9 cellular contexts compared by ENCODE assay signal in the genomic region with DNA sequence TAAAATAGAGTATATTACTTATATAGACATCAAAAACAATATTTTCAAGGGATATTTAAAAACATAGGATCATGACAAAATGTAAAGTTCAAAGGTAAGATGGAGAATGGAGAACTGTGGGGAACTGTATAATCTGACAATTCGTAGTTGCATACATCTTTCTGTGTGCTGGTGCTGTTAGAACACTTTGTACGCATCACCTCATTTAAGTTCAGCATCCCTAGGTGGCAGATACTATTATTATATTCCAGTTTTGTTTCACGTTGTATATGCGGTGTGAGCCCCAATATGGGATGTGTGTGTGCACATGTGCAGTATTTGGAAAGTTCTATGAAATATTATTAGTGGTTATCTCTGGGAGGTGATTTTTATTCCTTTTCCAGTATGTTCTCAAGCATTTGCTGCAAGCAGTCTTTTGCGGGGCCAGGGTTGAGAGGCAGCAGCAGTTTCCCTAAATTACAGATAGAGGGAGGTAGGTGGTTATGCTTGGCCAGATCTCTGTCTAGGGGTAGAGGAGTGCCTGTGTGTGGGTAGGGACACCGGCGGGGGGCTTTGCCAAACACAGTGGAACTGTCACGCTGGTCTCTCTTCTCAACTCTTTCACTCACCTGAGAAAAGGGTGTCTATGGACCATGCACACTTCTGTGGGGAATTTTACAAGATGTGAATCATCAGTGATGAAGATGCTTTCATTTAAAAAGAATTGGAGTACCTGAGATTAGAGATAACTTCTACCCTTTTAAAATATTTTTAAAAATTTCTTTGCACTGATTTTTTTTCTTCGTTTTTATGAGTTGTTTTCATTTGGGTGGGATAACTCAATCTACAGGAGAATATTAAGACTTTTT. TPM values are rescaled to one million over a fixed set of nuclear protein-coding genes. Genes with fewer than 3 reads are reported as not detected.
DNase-seq lines count a peak whose midpoint lies in the region; ATAC-seq and TF ChIP-seq lines count a peak whose summit lies in the region.
"Had no signal": no experiment of that assay in that cellular context is flagged by ENCODE, and none has a peak within 500 bp of the region (broad histone marks: within the 10 kb centered on the region; RNA-seq: fewer than 3 reads in every experiment).

No MANE protein-coding gene starts in this region.

- H3K27ac Mint-ChIP-seq in stimulated activated effector memory CD8-positive, alpha-beta T cell treated with anti-CD3 and anti-CD28 coated beads, Interleukin-12 subunit alpha, Interleukin-12 subunit beta, amount 100 ng/mL, for 72 hours = no peak overlapping the region
- H3K27ac Mint-ChIP-seq: T-helper 1 cell treated with Interleukin-12 subunit alpha and Interleukin-12 subunit beta and Interleukin-4 antibody, amounts not matched to agents 30 μg/mL and 1 μg/mL, for 36 hours had no signal

- TF ChIP-seq CTCF in hepatocyte (IDR thresholded peaks at IDR 0.05; ENCODE audit: poor library complexity) = peak; percentile 48

- no peaks in the 10 kb centered on the region for H3K79me2 ChIP-seq in hepatocyte

- no peak overlapping the region for H2AFZ ChIP-seq in hepatocyte

- no peaks in the 10 kb centered on the region for H3K36me3 ChIP-seq in HAP-1 (replicated peaks)
- no peaks in the 10 kb centered on the region for H3K36me3 ChIP-seq in hepatocyte (replicated peaks; ENCODE audit: insufficient read depth, low read depth)

- H3K9me3 ChIP-seq in HAP-1 = no peaks in the 10 kb centered on the region
- H3K9me3 ChIP-seq in hepatocyte (ENCODE audit: low read depth) = no peaks in the 10 kb centered on the region

- no peak overlapping the region for H3K27ac ChIP-seq in hepatocyte

- H3K36me3 Mint-ChIP-seq in stimulated activated effector memory CD8-positive, alpha-beta T cell treated with anti-CD3 and anti-CD28 coated beads, Interleukin-12 subunit alpha, Interleukin-12 subunit beta, amount 100 ng/mL, for 72 hours = no peaks in the 10 kb centered on the region

- no peaks in the 10 kb centered on the region for H3K9me3 Mint-ChIP-seq in stimulated activated effector memory CD8-positive, alpha-beta T cell treated with anti-CD3 and anti-CD28 coated beads, Interleukin-12 subunit alpha, Interleukin-12 subunit beta, amount 100 ng/mL, for 72 hours
- H3K9me3 Mint-ChIP-seq: T-helper 1 cell treated with Interleukin-12 subunit alpha and Interleukin-12 subunit beta and Interleukin-4 antibody, amounts not matched to agents 30 μg/mL and 1 μg/mL, for 36 hours had no signal

- no peak overlapping the region for H3K4me2 ChIP-seq in hepatocyte

- no peaks in the 10 kb centered on the region for H3K27me3 ChIP-seq in HAP-1 (ENCODE audit: low read depth)
- H3K27me3 ChIP-seq in hepatocyte = no peaks in the 10 kb centered on the region

- in situ Hi-C loops in HAP-1 (cut with MboI; ENCODE audit: low sequenced_read_pairs) = loop anchor here (25.0 kb wide), 1 partner anchor 358 kb away; no protein-coding TSS in a partner anchor

- H3K4me3 ChIP-seq in HAP-1 (no peak overlapping the region), hepatocyte (no peak overlapping the region)

- WGBS in hepatocyte (ENCODE audit: low lambda C conversion rate, missing lambda C conversion rate) = 47% methylated on average over 9 of the region's 9 CpGs

- H3K4me1 ChIP-seq in HAP-1 (no peaks in the 10 kb centered on the region), hepatocyte (ENCODE audit: insufficient read depth) (peaks cover 8% of the 10 kb centered on the region)

- peak; percentile 87 for ATAC-seq in stimulated activated effector memory CD8-positive, alpha-beta T cell treated with anti-CD3 and anti-CD28 coated beads, Interleukin-12 subunit alpha, Interleukin-12 subunit beta, amount 100 ng/mL, for 72 hours

- H4K20me1 ChIP-seq in hepatocyte (ENCODE audit: insufficient read depth, poor library complexity, severe bottlenecking) = no peaks in the 10 kb centered on the region

- peaks cover 12% of the 10 kb centered on the region for H3K4me1 Mint-ChIP-seq in stimulated activated effector memory CD8-positive, alpha-beta T cell treated with anti-CD3 and anti-CD28 coated beads, Interleukin-12 subunit alpha, Interleukin-12 subunit beta, amount 100 ng/mL, for 72 hours

- DNase-seq in EH (ENCODE audit: low read depth) (peak; percentile 49), HAP-1 (ENCODE audit: low spot score in 2 of 2) (peak; percentile 13 to 37), NCI-H748 treated with DMSO at 0.1 percent for 48 hours (lab: John Stamatoyannopoulos, UW) (peak; percentile 34), hepatocyte (ENCODE audit: low spot score) (peak; percentile 29), NCI-H1417 treated with DMSO at 0.1 percent for 48 hours (lab: John Stamatoyannopoulos, UW) (no peak), NCI-H146 (lab: John Stamatoyannopoulos, UW) (no peak)
- DNase-seq in activated gamma-delta T cell treated with anti-CD3 and anti-CD28 coated beads, Interleukin-2, amount 50 U/mL, for 16 hours (ENCODE audit: low read depth) = peak; percentile 12
- DNase-seq in stimulated activated effector memory CD8-positive, alpha-beta T cell treated with anti-CD3 and anti-CD28 coated beads, Interleukin-12 subunit alpha, Interleukin-12 subunit beta, amount 100 ng/mL, for 72 hours (ENCODE audit: low spot score in 2 of 2) = peak in 1 of 2 donors; percentile 67

- no peaks in the 10 kb centered on the region for H3K9me2 ChIP-seq in hepatocyte (replicated peaks; ENCODE audit: insufficient read depth)

- no peak overlapping the region for H3K4me3 Mint-ChIP-seq in stimulated activated effector memory CD8-positive, alpha-beta T cell treated with anti-CD3 and anti-CD28 coated beads, Interleukin-12 subunit alpha, Interleukin-12 subunit beta, amount 100 ng/mL, for 72 hours
- H3K4me3 Mint-ChIP-seq: T-helper 1 cell treated with Interleukin-12 subunit alpha and Interleukin-12 subunit beta and Interleukin-4 antibody, amounts not matched to agents 30 μg/mL and 1 μg/mL, for 36 hours had no signal

RNA-seq across cellular contexts. Expression of gene ALOX5AP, which starts 55.6 kb away (rescaled TPM):
- total RNA-seq in hepatocyte = 3.3 and 7.5 TPM in 2 replicates
- 10.1 and 17.2 TPM in 2 replicates for polyA plus RNA-seq in hepatocyte

Comparison
In these comparisons a context has a peak if more than half of its experiments do, and no peak if none do; other contexts are left out.
1. DNase-seq: peak in EH (single experiment), HAP-1 (2 of 2), NCI-H748 treated with DMSO at 0.1 percent for 48 hours (single experiment), activated gamma-delta T cell treated with anti-CD3 and anti-CD28 coated beads, Interleukin-2, amount 50 U/mL, for 16 hours (single experiment) and hepatocyte (single experiment); none in NCI-H1417 treated with DMSO at 0.1 percent for 48 hours (single experiment) and NCI-H146 (single experiment).